In genomic region chrX:6226053-6226645, GRCh38 we compare ENCODE assay signal across 9 cellular contexts. TPM values are rescaled to one million over a fixed set of nuclear protein-coding genes. Genes with fewer than 3 reads are reported as not detected.
DNase-seq lines count a peak whose midpoint lies in the region; ATAC-seq and TF ChIP-seq lines count a peak whose summit lies in the region.
"Had no signal": no experiment of that assay in that cellular context is flagged by ENCODE, and none has a peak within 500 bp of the region (broad histone marks: within the 10 kb centered on the region; RNA-seq: fewer than 3 reads in every experiment).

No MANE protein-coding gene starts in this region.

- H3K56ac ChIP-seq in H9 (ENCODE audit: insufficient read length, low read depth, low read length), result no peak overlapping the region

- H3K9me3 ChIP-seq in H9 (ENCODE audit: control insufficient read depth, low read depth, low read length) (no peaks in the 10 kb centered on the region), gastrocnemius medialis (no peaks in the 10 kb centered on the region), body of pancreas (no peaks in the 10 kb centered on the region)

- H3K27ac Mint-ChIP-seq in H9, result peak overlapping the region; percentile 47 to 97 (median 73); a peak in 4 of 7 replicates
- H3K27ac Mint-ChIP-seq in WTC11, result peak overlapping the region; percentile 23; the same call in 1 of the 2 replicates

- H3K36me3 Mint-ChIP-seq in H9 (ENCODE audit: insufficient read depth in 1 of 3, low read depth in 3 of 3), result peaks cover 2 to 13% (median 7%) of the 10 kb centered on the region in 3 experiments; a peak in 5 of 7 replicates
- no peaks in the 10 kb centered on the region; the same call in 1 of the 2 replicates for H3K36me3 Mint-ChIP-seq in WTC11

- H4K5ac ChIP-seq in H9 (ENCODE audit: insufficient read length, low read depth, low read length), result no peak overlapping the region

- peaks cover 2% of the 10 kb centered on the region for H3K27me3 Mint-ChIP-seq in H9 (ENCODE audit: low read depth)
- H3K27me3 Mint-ChIP-seq in WTC11 (ENCODE audit: low read depth), result peaks cover 2% of the 10 kb centered on the region; the same call in 1 of the 2 replicates

- H3K9me3 Mint-ChIP-seq in H9, result no peaks in the 10 kb centered on the region; a peak in 2 of 5 replicates
- H3K9me3 Mint-ChIP-seq in WTC11, result no peaks in the 10 kb centered on the region

- DNase-seq in H9 (peak; percentile 41), WTC11 (ENCODE audit: low spot score) (peak; percentile 45), hypothalamus (lab: John Stamatoyannopoulos, UW) (peak in 39 of 51 donors; percentile 1 to 53 (median 20)), gastrocnemius medialis (no peak), body of pancreas (no peak), DMS53 (lab: John Stamatoyannopoulos, UW) (no peak), NCI-H2029 treated with DMSO at 0.1 percent for 48 hours (lab: John Stamatoyannopoulos, UW) (no peak), NCI-H446 treated with DMSO at 0.1 percent for 48 hours (lab: John Stamatoyannopoulos, UW) (no peak)

- H2BK12ac ChIP-seq in H9 (ENCODE audit: insufficient read length, low read depth, low read length), result no peak overlapping the region

- no peak overlapping the region for H3T11ph ChIP-seq in H9 (ENCODE audit: low read length)

- no peak overlapping the region for H3K4ac ChIP-seq in H9 (ENCODE audit: low read depth, low read length)

- no peaks in the 10 kb centered on the region for H4K20me1 ChIP-seq in H9 (ENCODE audit: control insufficient read depth, insufficient read depth, insufficient read length)

- peaks cover 50% of the 10 kb centered on the region; the same call in 1 of the 2 replicates for H3K79me2 ChIP-seq in H9 (ENCODE audit: insufficient read depth, low read length)

- H2BK15ac ChIP-seq in H9 (ENCODE audit: low read depth, low read length), result no peak overlapping the region

- H2AFZ ChIP-seq in H9 (ENCODE audit: low read length), result no peak overlapping the region

- no peaks in the 10 kb centered on the region for H3K79me1 ChIP-seq in H9 (ENCODE audit: insufficient read depth, low read depth, low read length, poor library complexity, severe bottlenecking)

- H3K23ac ChIP-seq in H9 (ENCODE audit: insufficient read length, low read depth, low read length), result no peak overlapping the region

- H2BK5ac ChIP-seq in H9 (ENCODE audit: insufficient read length, low read length), result no peak overlapping the region

- WGBS in H9 (ENCODE audit: extremely low coverage, insufficient read length, low lambda C conversion rate), result no CpG with 5 or more reads among the region's 50 CpGs
- WGBS in body of pancreas, 2 donors, result 0% methylated on average over 40 of the region's 50 CpGs; no CpG with 5 or more reads in 1 of the 2 donors

- peak overlapping the region in 3 of 4 donors; percentile 13 to 42 (median 36) for H3K4me3 ChIP-seq in gastrocnemius medialis
- no peak overlapping the region for H3K4me3 ChIP-seq in body of pancreas
- H3K4me3 ChIP-seq: K562 had no signal

- TF ChIP-seq POLR2A in gastrocnemius medialis (IDR thresholded peaks at IDR 0.05) (no peak), body of pancreas (IDR thresholded peaks at IDR 0.05) (no peak)

- intact Hi-C loops in gastrocnemius medialis (cut with DNase I; ENCODE audit: low total_unique reads), result no loop called here
- intact Hi-C loops in body of pancreas (cut with DNase I), result no loop called here

- in situ Hi-C loops in gastrocnemius medialis (cut with MboI; ENCODE audit: low sequenced_read_pairs in 4 of 4), result no loop called here

- POLR2A ChIA-PET in WTC11 (lab: Charles Lee), result interaction anchor here (0.6 kb wide), 1 partner anchor 609 kb away, joined by 3 read pairs; no protein-coding TSS in a partner anchor

- H3K27me3 ChIP-seq in H9 (ENCODE audit: insufficient read depth, low read length) (no peaks in the 10 kb centered on the region), gastrocnemius medialis (peaks cover 0 to 46% (median 44%) of the 10 kb centered on the region in 3 donors), body of pancreas (no peaks in the 10 kb centered on the region)

- H3K36me3 ChIP-seq in gastrocnemius medialis, result no peaks in the 10 kb centered on the region
- H3K36me3 ChIP-seq in body of pancreas (replicated peaks in 1 of 2; ENCODE audit: insufficient read depth in 1 of 2, low read depth in 2 of 2), result no peaks in the 10 kb centered on the region

- peak; percentile 20 for ATAC-seq in WTC11
- ATAC-seq in gastrocnemius medialis, result no peak
- ATAC-seq in body of pancreas, result no peak
- ATAC-seq: K562 had no signal

- H3K4me1 ChIP-seq in H9 (ENCODE audit: insufficient read depth, low read length) (peaks cover 3% of the 10 kb centered on the region; the same call in 1 of the 2 replicates), gastrocnemius medialis (no peaks in the 10 kb centered on the region), body of pancreas (peaks cover 13% of the 10 kb centered on the region)

- H3K14ac ChIP-seq in H9 (ENCODE audit: insufficient read depth, low read length), result peak overlapping the region; percentile 54

- CTCF ChIA-PET in WTC11 (lab: Charles Lee), result interaction anchor here (0.6 to 1.4 kb wide), 4 partner anchors 10 to 1941 kb away, joined by 3 to 7 read pairs (median 4); no protein-coding TSS in a partner anchor

- no peak overlapping the region for H4K91ac ChIP-seq in H9 (ENCODE audit: insufficient read length, low read depth, low read length)

- no peak overlapping the region for H4K8ac ChIP-seq in H9 (replicated peaks; ENCODE audit: insufficient read length, low read depth, low read length)

- no peak overlapping the region for H2BK20ac ChIP-seq in H9 (ENCODE audit: low read depth, low read length, poor library complexity, severe bottlenecking)

- peak overlapping the region; percentile 51 for H3K18ac ChIP-seq in H9 (ENCODE audit: insufficient read length, low read depth, low read length)

- peaks cover 19% of the 10 kb centered on the region for H3K23me2 ChIP-seq in H9 (ENCODE audit: insufficient read length, low read depth, low read length, poor library complexity, severe bottlenecking)

- TF ChIP-seq CTCF in H9 (conservative IDR thresholded peaks at IDR 0.05), result no peak
- TF ChIP-seq CTCF in WTC11 (IDR thresholded peaks at IDR 0.05), result no peak
- no peak for TF ChIP-seq CTCF in gastrocnemius medialis (IDR thresholded peaks at IDR 0.05 in 4 of 5, conservative IDR thresholded peaks at IDR 0.05 in 1 of 5)
- no peak for TF ChIP-seq CTCF in body of pancreas (IDR thresholded peaks at IDR 0.05)

- H3K4me1 Mint-ChIP-seq in H9 (peaks cover 44 to 55% of the 10 kb centered on the region in 2 experiments), WTC11 (peaks cover 43% of the 10 kb centered on the region)

- peak overlapping the region; percentile 86 for H3K4me2 ChIP-seq in H9 (ENCODE audit: insufficient read depth, insufficient read length, low read length)

- H2BK120ac ChIP-seq in H9 (ENCODE audit: low read depth, low read length, poor library complexity, severe bottlenecking), result no peak overlapping the region

- no peak overlapping the region for H2AK5ac ChIP-seq in H9 (ENCODE audit: insufficient read length, low read length)

- H3K9ac ChIP-seq in H9 (ENCODE audit: extremely low read depth, insufficient read length, low read length), result peak overlapping the region; percentile 48

- no peak overlapping the region for H3K27ac ChIP-seq in H9 (ENCODE audit: insufficient read length, low read depth, low read length)
- no peak overlapping the region for H3K27ac ChIP-seq in gastrocnemius medialis
- H3K27ac ChIP-seq in body of pancreas, result no peak overlapping the region

- H3K4me3 Mint-ChIP-seq in H9 (peak overlapping the region; percentile 98), WTC11 (peak overlapping the region; percentile 92)

TF ChIP-seq in WTC11, 78 proteins besides CTCF, POLR2A, EP300 and RAD21 (continues in another document):
- TF ChIP-seq, protein P1, sequence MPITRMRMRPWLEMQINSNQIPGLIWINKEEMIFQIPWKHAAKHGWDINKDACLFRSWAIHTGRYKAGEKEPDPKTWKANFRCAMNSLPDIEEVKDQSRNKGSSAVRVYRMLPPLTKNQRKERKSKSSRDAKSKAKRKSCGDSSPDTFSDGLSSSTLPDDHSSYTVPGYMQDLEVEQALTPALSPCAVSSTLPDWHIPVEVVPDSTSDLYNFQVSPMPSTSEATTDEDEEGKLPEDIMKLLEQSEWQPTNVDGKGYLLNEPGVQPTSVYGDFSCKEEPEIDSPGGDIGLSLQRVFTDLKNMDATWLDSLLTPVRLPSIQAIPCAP (CRISPR knock-in tag; IDR thresholded peaks at IDR 0.05), result no peak
- no peak for TF ChIP-seq PRDM15 (CRISPR knock-in tag; IDR thresholded peaks at IDR 0.05)
- TF ChIP-seq NR2C2 (CRISPR knock-in tag; IDR thresholded peaks at IDR 0.05), result no peak
- no peak for TF ChIP-seq SMAD3 (CRISPR knock-in tag; IDR thresholded peaks at IDR 0.05; ENCODE audit: borderline replicate concordance)
- no peak for TF ChIP-seq NFYB (CRISPR knock-in tag; conservative IDR thresholded peaks at IDR 0.05; ENCODE audit: low read depth)

RNA-seq across cellular contexts. Expression of gene NLGN4X, which starts 2.5 kb away (rescaled TPM):
- total RNA-seq in H9 (2021), result 106 and 111 TPM in 2 replicates
- 53.8 to 66.9 TPM (median 63.3 TPM) in 3 replicates for total RNA-seq in WTC11 (2021)
- under 1 TPM; 0.31 to 0.52 (median 0.47) TPM for total RNA-seq in gastrocnemius medialis
- 1 to 10 TPM in 1 of 2 donors, under 1 TPM in 1; 0.66 to 1.0 TPM for total RNA-seq in body of pancreas

Comparison
In these comparisons a context has a peak if more than half of its experiments do, and no peak if none do; other contexts are left out.
1. DNase-seq: peak in H9 (single experiment), WTC11 (single experiment) and hypothalamus (39 of 51); none in gastrocnemius medialis (0 of 2), body of pancreas (0 of 4), DMS53 (single experiment), NCI-H2029 treated with DMSO at 0.1 percent for 48 hours (single experiment) and NCI-H446 treated with DMSO at 0.1 percent for 48 hours (single experiment).
2. H3K4me3 ChIP-seq: peak in gastrocnemius medialis (3 of 4); none in body of pancreas (0 of 2).
3. RNA of gene NLGN4X, which starts 2.5 kb away (total RNA-seq): 106 to 111 TPM in H9 and 53.8 to 66.9 TPM in WTC11; 0.66 to 1.0 TPM in body of pancreas and 0.31 to 0.52 TPM in gastrocnemius medialis; every median in the first group is over 10 times any median in the second.